In genomic region chr16:77789646-77790370, GRCh38 we compare ENCODE assay signal across 11 cellular contexts. TPM values are rescaled to one million over a fixed set of nuclear protein-coding genes. Genes with fewer than 3 reads are reported as not detected.
DNase-seq lines count a peak whose midpoint lies in the region; TF ChIP-seq lines count a peak whose summit lies in the region.
"Had no signal": no experiment of that assay in that cellular context is flagged by ENCODE, and none has a peak within 500 bp of the region (broad histone marks: within the 10 kb centered on the region; RNA-seq: fewer than 3 reads in every experiment).

No MANE protein-coding gene starts in this region.

- dilution Hi-C loops in mammary epithelial cell (cut with HindIII; ENCODE audit: low sequenced_read_pairs): no loop called here

- TF ChIP-seq CTCF in breast epithelium (IDR thresholded peaks at IDR 0.05): no peak
- TF ChIP-seq CTCF in mammary epithelial cell (conservative IDR thresholded peaks at IDR 0.05 in 1 of 2, IDR thresholded peaks at IDR 0.05 in 1 of 2; ENCODE audit: extremely low read depth in 1 of 2, insufficient read depth in 1 of 2, low read depth in 1 of 2, low read length in 2 of 2): no peak
- no peak for TF ChIP-seq CTCF in kidney epithelial cell (IDR thresholded peaks at IDR 0.05; ENCODE audit: insufficient read depth, low read length, poor library complexity, severe bottlenecking)
- no peak for TF ChIP-seq CTCF in tibial nerve (IDR thresholded peaks at IDR 0.05)

- intact Hi-C loops in breast epithelium (cut with DNase I; ENCODE audit: low total_unique reads): no loop called here
- intact Hi-C loops in mammary epithelial cell (cut with micrococcal nuclease): loop anchor here (10.0 kb wide), 1 partner anchor 65 kb away; the partner anchor contains the start of gene NUDT7

- H3K4me3 ChIP-seq in breast epithelium: peak overlapping the region in 2 of 3 donors; percentile 55 to 60
- H3K4me3 ChIP-seq in mammary epithelial cell (replicated peaks in 1 of 3; ENCODE audit: insufficient read depth in 1 of 3, low read depth in 2 of 3, low read length in 3 of 3): no peak overlapping the region
- H3K4me3 ChIP-seq in kidney epithelial cell (ENCODE audit: low read depth, low read length): peak overlapping the region; percentile 63
- H3K4me3 ChIP-seq in tibial nerve: peak overlapping the region in 3 of 4 donors; percentile 42 to 68 (median 52)

- CTCF ChIA-PET in mammary epithelial cell (lab: Charles Lee; ENCODE audit: low non-redundant PET): no interaction called here

- H3K79me2 ChIP-seq in mammary epithelial cell (ENCODE audit: insufficient read depth, low read length): no peaks in the 10 kb centered on the region

- 15% methylated on average over 13 of the region's 20 CpGs for WGBS in mammary epithelial cell (ENCODE audit: low coverage, missing lambda C conversion rate)
- WGBS in tibial nerve, 2 donors: 20 to 25% methylated on average over 19 to 20 of the region's 20 CpGs

- no peak overlapping the region for H3K4me2 ChIP-seq in mammary epithelial cell (ENCODE audit: insufficient read depth, low read depth, low read length)

- BruUV-seq in mammary epithelial cell (replicated peaks; lab: Mats Ljungman, UMichigan): no TSS peak

- TF ChIP-seq POLR2A in breast epithelium (IDR thresholded peaks at IDR 0.05): no peak
- TF ChIP-seq POLR2A in tibial nerve (IDR thresholded peaks at IDR 0.05): no peak

- no peak overlapping the region for H2AFZ ChIP-seq in mammary epithelial cell (ENCODE audit: low read depth, low read length)

- DNase-seq in breast epithelium (ENCODE audit: low spot score in 2 of 2) (no peak), mammary epithelial cell (no peak), cerebellar cortex (ENCODE audit: low spot score) (peak; percentile 54), kidney epithelial cell (ENCODE audit: low read depth) (no peak), tibial nerve (ENCODE audit: low spot score in 2 of 2) (no peak), hepatic stellate cell (ENCODE audit: low spot score) (no peak), globus pallidus (ENCODE audit: low spot score) (no peak)
- DNase-seq in activated CD4-positive, alpha-beta T cell treated with anti-CD3 and anti-CD28 coated beads, Interleukin-2, amount 50 U/mL, for 48 hours: no peak
- DNase-seq: DND-41, natural killer cell, T-helper 9 cell had no signal

- H3K27ac ChIP-seq in breast epithelium: no peak overlapping the region
- no peak overlapping the region for H3K27ac ChIP-seq in mammary epithelial cell (ENCODE audit: insufficient read depth, low read depth, low read length)
- H3K27ac ChIP-seq in tibial nerve: peak overlapping the region in 1 of 4 donors; percentile 46

- no peaks in the 10 kb centered on the region for H3K36me3 ChIP-seq in breast epithelium
- H3K36me3 ChIP-seq in mammary epithelial cell (ENCODE audit: insufficient read depth, low read length): no peaks in the 10 kb centered on the region
- no peaks in the 10 kb centered on the region for H3K36me3 ChIP-seq in kidney epithelial cell (ENCODE audit: control insufficient read depth, insufficient read depth, low read length)
- H3K36me3 ChIP-seq in tibial nerve: no peaks in the 10 kb centered on the region

- peaks cover 0 to 57% of the 10 kb centered on the region in 2 donors for H3K27me3 ChIP-seq in breast epithelium
- peaks cover 9% of the 10 kb centered on the region for H3K27me3 ChIP-seq in mammary epithelial cell (ENCODE audit: insufficient read depth, low read length)
- H3K27me3 ChIP-seq in kidney epithelial cell (ENCODE audit: control insufficient read depth, insufficient read depth, low read length): peaks cover 18% of the 10 kb centered on the region
- peaks cover 0 to 35% of the 10 kb centered on the region in 2 donors for H3K27me3 ChIP-seq in tibial nerve

- H3K9me3 ChIP-seq in breast epithelium: no peaks in the 10 kb centered on the region
- H3K9me3 ChIP-seq in mammary epithelial cell (replicated peaks; ENCODE audit: insufficient read depth, low read length): no peaks in the 10 kb centered on the region
- no peaks in the 10 kb centered on the region for H3K9me3 ChIP-seq in tibial nerve

- no peak for TF ChIP-seq EP300 in tibial nerve (IDR thresholded peaks at IDR 0.05)

- H4K20me1 ChIP-seq in mammary epithelial cell (ENCODE audit: insufficient read depth, low read length): no peaks in the 10 kb centered on the region

- in situ Hi-C loops in mammary epithelial cell (cut with MboI; ENCODE audit: low sequenced_read_pairs in 2 of 2): no loop called here

- H3K9ac ChIP-seq in mammary epithelial cell (ENCODE audit: insufficient read depth, low read length): no peak overlapping the region

- H3K4me1 ChIP-seq in breast epithelium (no peaks in the 10 kb centered on the region), mammary epithelial cell (ENCODE audit: insufficient read depth, low read length) (peaks cover 8% of the 10 kb centered on the region), tibial nerve (peaks cover 0 to 25% (median 6%) of the 10 kb centered on the region in 4 donors)

RNA-seq across cellular contexts. Expression of gene VAT1L, which starts 1.4 kb away (rescaled TPM):
- total RNA-seq in breast epithelium: under 1 TPM in 2 of 3 donors, not detected in 1; 0.33 to 0.88 TPM
- total RNA-seq in mammary epithelial cell: not detected
- polyA plus RNA-seq in mammary epithelial cell: not detected
- not detected for polyA minus RNA-seq in mammary epithelial cell
- total RNA-seq in kidney epithelial cell: 0.29 and 0.41 TPM in 2 replicates
- total RNA-seq in tibial nerve: 10 to 100 TPM in 3 of 4 donors, 1 to 10 TPM in 1; 7.2 to 21.6 (median 19.5) TPM
- total RNA-seq: natural killer cell had no signal

Comparison
In these comparisons a context has a peak if more than half of its experiments do, and no peak if none do; other contexts are left out.
1. H3K4me3 ChIP-seq: peak in breast epithelium (2 of 3), kidney epithelial cell (single experiment) and tibial nerve (3 of 4); none in mammary epithelial cell (0 of 3).